2 cellular contexts compared by ENCODE assay signal in genomic region chr16:3262517-3262916, GRCh38.
A peak's percentile ranks its signal among the peaks of the same experiment; 100 is the strongest.
TF ChIP-seq lines count a peak whose summit lies in the region.

No MANE protein-coding gene starts in this region.

TF ChIP-seq in HepG2, 621 proteins besides CTCF, POLR2A, EP300 and RAD21:
- peak; percentile 88 for TF ChIP-seq PRDM10 (CRISPR knock-in tag; IDR thresholded peaks at IDR 0.05; ENCODE audit: low read depth)
- TF ChIP-seq CSRNP2 (CRISPR knock-in tag; conservative IDR thresholded peaks at IDR 0.05; ENCODE audit: low read depth) = no peak
- peak; percentile 2; the same call in 1 of the 2 replicates for TF ChIP-seq SAP130 (CRISPR knock-in tag; IDR thresholded peaks at IDR 0.05; ENCODE audit: low read depth)

TF ChIP-seq in WTC11, 78 proteins besides CTCF, POLR2A, EP300 and RAD21:
- TF ChIP-seq ZNF281 (CRISPR knock-in tag; IDR thresholded peaks at IDR 0.05) = no peak
- no peak for TF ChIP-seq FOXK1 (CRISPR knock-in tag; IDR thresholded peaks at IDR 0.05)
- TF ChIP-seq EMX1 (CRISPR knock-in tag; IDR thresholded peaks at IDR 0.05) = no peak
- TF ChIP-seq SMAD4 (CRISPR knock-in tag; IDR thresholded peaks at IDR 0.05) = no peak
- TF ChIP-seq E2F5 (CRISPR knock-in tag; IDR thresholded peaks at IDR 0.05) = no peak
- no peak for TF ChIP-seq FOXP4 (CRISPR knock-in tag; IDR thresholded peaks at IDR 0.05)
- no peak for TF ChIP-seq ERG (CRISPR knock-in tag; IDR thresholded peaks at IDR 0.05)
- TF ChIP-seq GABPB1 (CRISPR knock-in tag; IDR thresholded peaks at IDR 0.05) = no peak
- no peak for TF ChIP-seq NFE2L1 (CRISPR knock-in tag; IDR thresholded peaks at IDR 0.05)
- no peak for TF ChIP-seq RELA (CRISPR knock-in tag; IDR thresholded peaks at IDR 0.05; ENCODE audit: borderline replicate concordance)
- TF ChIP-seq CREB1 (CRISPR knock-in tag; IDR thresholded peaks at IDR 0.05) = no peak
- no peak for TF ChIP-seq ZNF512 (CRISPR knock-in tag; IDR thresholded peaks at IDR 0.05; ENCODE audit: borderline replicate concordance)
- no peak for TF ChIP-seq SOX15 (CRISPR knock-in tag; IDR thresholded peaks at IDR 0.05)
